Comparison of ENCODE assay signal across 12 cellular contexts in the genomic region with DNA sequence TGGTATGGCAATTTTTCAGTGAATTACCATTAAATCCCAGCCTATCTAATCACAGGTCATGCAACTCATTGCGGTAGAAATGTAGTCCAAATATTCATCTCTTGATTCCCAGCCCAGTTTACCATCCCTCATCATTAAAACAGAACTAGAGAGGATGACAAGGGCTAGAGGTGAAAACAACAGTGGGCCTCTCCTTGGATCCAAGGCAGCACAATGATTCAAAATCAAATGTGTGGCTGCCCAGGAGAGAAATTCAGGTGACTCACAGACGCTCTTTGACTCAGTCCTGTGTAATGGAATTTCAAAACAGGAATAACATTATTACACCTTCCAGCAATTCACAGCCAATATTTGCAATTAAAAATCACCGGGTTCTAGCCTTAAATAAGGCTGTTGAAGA.
A peak's percentile ranks its signal among the peaks of the same experiment; 100 is the strongest.
DNase-seq lines count a peak whose midpoint lies in the region; ATAC-seq and TF ChIP-seq lines count a peak whose summit lies in the region.
"Had no signal": no experiment of that assay in that cellular context is flagged by ENCODE, and none has a peak within 500 bp of the region (broad histone marks: within the 10 kb centered on the region; RNA-seq: fewer than 3 reads in every experiment).

No MANE protein-coding gene starts in this region.

- ATAC-seq in GM21723 (IDR thresholded peaks at IDR 0.05; ENCODE audit: unreplicated experiment) (no peak), GM21390 (IDR thresholded peaks at IDR 0.05; ENCODE audit: unreplicated experiment) (no peak)
- ATAC-seq: stimulated activated naive B cell treated with anti-CD40 and anti-IgM and Interleukin-4, amounts not matched to agents 10 μg/mL and 1 μg/mL and 100 μg/mL, for 72 hours had no signal

- peak overlapping the region; percentile 19 for H3K4me2 ChIP-seq in osteoblast (ENCODE audit: insufficient read depth, low read length)

- H3K36me3 ChIP-seq in osteoblast (ENCODE audit: insufficient read depth, low read length) = no peaks in the 10 kb centered on the region

- H4K20me1 ChIP-seq in osteoblast (ENCODE audit: insufficient read depth, low read length) = no peaks in the 10 kb centered on the region

- no peaks in the 10 kb centered on the region for H3K27me3 ChIP-seq in osteoblast (ENCODE audit: insufficient read depth, low read length)

- DNase-seq in Daoy (ENCODE audit: low read depth) = peak; percentile 76
- peak; percentile 84 for DNase-seq in NCI-H226
- peak; percentile 23 for DNase-seq in dermis blood vessel endothelial cell
- DNase-seq in osteoblast (ENCODE audit: insufficient read length, low spot score, missing footprints) = no peak
- DNase-seq in coronary artery (ENCODE audit: low spot score) = no peak
- DNase-seq in NCI-H345 (lab: John Stamatoyannopoulos, UW) = no peak
- DNase-seq: activated naive CD4-positive, alpha-beta T cell treated with anti-CD3 and anti-CD28 coated beads for 36 hours; OCI-M1; stimulated activated naive B cell treated with anti-CD40 and anti-IgM and Interleukin-4, amounts not matched to agents 10 μg/mL and 1 μg/mL and 100 μg/mL, for 72 hours had no signal

- no peaks in the 10 kb centered on the region for H3K79me2 ChIP-seq in osteoblast (ENCODE audit: insufficient read depth, low read length)
- H3K79me2 ChIP-seq: parathyroid adenoma had no signal

- no peak overlapping the region for H2AFZ ChIP-seq in osteoblast (ENCODE audit: low read length)
- H2AFZ ChIP-seq: parathyroid adenoma had no signal

- H3K4me1 ChIP-seq in osteoblast (ENCODE audit: insufficient read depth, low read length) = peaks cover 30% of the 10 kb centered on the region

- TF ChIP-seq CTCF in osteoblast (IDR thresholded peaks at IDR 0.05; ENCODE audit: extremely low read depth, low read depth, low read length) (no peak), coronary artery (IDR thresholded peaks at IDR 0.05) (no peak)

- H3K27ac ChIP-seq in osteoblast (ENCODE audit: low read depth, low read length) = peak overlapping the region; percentile 68
- peak overlapping the region in 1 of 2 donors; percentile 10 for H3K27ac ChIP-seq in coronary artery
- H3K27ac ChIP-seq: parathyroid adenoma had no signal

- no peaks in the 10 kb centered on the region for H3K9me3 ChIP-seq in osteoblast (ENCODE audit: low read depth, low read length)

- H3K4me3 ChIP-seq in osteoblast (ENCODE audit: insufficient read depth, low read length) (no peak overlapping the region), coronary artery (no peak overlapping the region)

Comparison
In these comparisons a context has a peak if more than half of its experiments do, and no peak if none do; other contexts are left out.
1. DNase-seq: peak in Daoy (single experiment), NCI-H226 (single experiment) and dermis blood vessel endothelial cell (single experiment); none in osteoblast (single experiment), coronary artery (single experiment) and NCI-H345 (single experiment).